In the genomic region with DNA sequence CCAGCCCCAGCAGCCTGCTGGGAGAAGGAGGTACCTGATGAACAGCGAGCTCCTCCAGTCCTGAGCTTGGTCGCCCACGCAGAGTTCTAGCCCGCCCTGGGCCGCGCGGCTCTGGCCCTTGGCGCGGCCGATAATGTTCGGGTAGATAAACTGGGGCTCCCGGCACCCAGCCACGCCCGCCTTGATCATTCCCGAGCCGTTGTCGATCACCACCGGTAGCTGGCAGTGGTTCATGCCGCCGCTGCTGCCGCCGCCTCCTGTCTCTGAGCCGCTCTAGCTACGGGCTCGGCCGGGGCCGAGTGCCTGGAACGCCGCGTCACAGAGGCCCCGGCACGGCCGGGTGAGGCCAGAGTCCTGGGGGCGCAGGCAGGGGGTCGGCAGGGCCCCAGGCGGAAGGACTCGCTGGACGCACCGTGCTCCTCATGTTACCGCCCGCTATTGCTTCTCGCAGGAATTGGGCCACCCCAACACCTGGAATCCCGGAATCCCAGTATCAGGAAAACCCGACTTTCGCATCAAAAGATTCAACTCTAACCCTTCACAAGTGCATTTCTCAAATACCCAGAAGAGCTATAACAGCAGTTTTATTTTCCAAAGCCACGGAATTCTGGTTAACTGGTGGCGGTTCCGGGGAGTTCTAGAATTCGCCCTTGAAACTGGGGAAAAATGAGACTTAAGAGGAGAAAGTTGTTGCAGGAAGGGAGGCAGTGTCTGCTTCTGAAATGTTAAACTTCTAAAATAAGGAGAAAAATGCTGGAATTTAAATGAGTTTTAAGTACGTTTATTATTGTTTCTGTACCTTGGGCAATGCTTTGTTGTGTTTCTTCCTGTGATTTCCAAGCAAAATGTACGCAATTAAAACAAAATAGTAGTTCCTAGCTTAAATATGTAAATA, we compare ENCODE assay signal across 8 cellular contexts. TPM values are rescaled to one million over a fixed set of nuclear protein-coding genes. Genes with fewer than 3 reads are reported as not detected.
DNase-seq lines count a peak whose midpoint lies in the region; ATAC-seq, FAIRE-seq and TF ChIP-seq lines count a peak whose summit lies in the region.

ACTRT3 (minus strand) TSS at position 275 of the 895 bp plus-strand sequence; CDS start at position 234, 41 bp downstream.

- POLR2A ChIA-PET in WTC11 (lab: Charles Lee), result interaction anchor here (0.7 kb wide), 1 partner anchor 43 kb away, joined by 3 read pairs; the partner anchor contains the start of genes LRRC34 and LRRIQ4

- no peak within 1 kb of the TSS for H3K27ac ChIP-seq in H9 (ENCODE audit: insufficient read length, low read depth, low read length)
- peak within 1 kb of the TSS; percentile 85 for H3K27ac ChIP-seq in caudate nucleus (ENCODE audit: low read depth, low read length)
- peak within 1 kb of the TSS; percentile 57 to 92 (median 82) for H3K27ac ChIP-seq in spleen

- TF ChIP-seq CTCF in H9 (conservative IDR thresholded peaks at IDR 0.05), result no peak
- no peak for TF ChIP-seq CTCF in WTC11 (IDR thresholded peaks at IDR 0.05)
- TF ChIP-seq CTCF in spleen (IDR thresholded peaks at IDR 0.05 in 8 of 11, conservative IDR thresholded peaks at IDR 0.05 in 3 of 11), result no peak

- no peak within 1 kb of the TSS for H2BK120ac ChIP-seq in H9 (ENCODE audit: low read depth, low read length, poor library complexity, severe bottlenecking)

- no peak within 1 kb of the TSS for H3K23ac ChIP-seq in H9 (ENCODE audit: insufficient read length, low read depth, low read length)

- no CpG with 5 or more reads among the region's 51 CpGs for whole genome bisulfite sequencing in H9 (ENCODE audit: extremely low coverage, insufficient read length, low lambda C conversion rate)
- WGBS in spleen, 5 donors, result 2 to 5% (median 5%) methylated on average over 28 to 51 of the region's 51 CpGs

- ATAC-seq in WTC11, result peak; percentile 42

- H3K27me3 Mint-ChIP-seq in H9 (ENCODE audit: low read depth), result no peaks in the 10 kb centered on the region; the same call in 1 of the 2 replicates
- H3K27me3 Mint-ChIP-seq in WTC11 (ENCODE audit: low read depth), result no peaks in the 10 kb centered on the region; the same call in 1 of the 2 replicates

- no peak within 1 kb of the TSS for H3K56ac ChIP-seq in H9 (ENCODE audit: insufficient read length, low read depth, low read length)

- no peaks in the 10 kb centered on the region for H4K20me1 ChIP-seq in H9 (ENCODE audit: control insufficient read depth, insufficient read depth, insufficient read length)

- H3K4me3 ChIP-seq in spleen, result peak within 1 kb of the TSS; percentile 36 to 77 (median 46)

- CTCF ChIA-PET in WTC11 (lab: Charles Lee), result interaction anchor here (0.6 to 1.5 kb wide), 5 partner anchors 101 to 644 kb away, joined by 3 to 6 read pairs (median 3); no protein-coding TSS in a partner anchor

- H3K4ac ChIP-seq in H9 (ENCODE audit: low read depth, low read length), result no peak within 1 kb of the TSS

- H3K18ac ChIP-seq in H9 (ENCODE audit: insufficient read length, low read depth, low read length), result peak within 1 kb of the TSS; percentile 39

- H3K4me1 ChIP-seq in H9 (ENCODE audit: insufficient read depth, low read length), result no peaks in the 10 kb centered on the region
- H3K4me1 ChIP-seq in spleen, result peaks cover 7 to 29% (median 16%) of the 10 kb centered on the region in 6 donors

- H3K79me1 ChIP-seq in H9 (ENCODE audit: insufficient read depth, low read depth, low read length, poor library complexity, severe bottlenecking), result no peaks in the 10 kb centered on the region

- H2BK20ac ChIP-seq in H9 (ENCODE audit: low read depth, low read length, poor library complexity, severe bottlenecking), result no peak within 1 kb of the TSS

- peaks cover 0 to 5% (median 1%) of the 10 kb centered on the region in 6 donors for H3K36me3 ChIP-seq in spleen

- H3K9me3 Mint-ChIP-seq in H9, result no peaks in the 10 kb centered on the region; a peak in 1 of 5 replicates
- H3K9me3 Mint-ChIP-seq in WTC11, result no peaks in the 10 kb centered on the region

- DNase-seq in ELF-1 (ENCODE audit: low read depth, low spot score), result peak; percentile 93
- DNase-seq in H9, result peak; percentile 87
- DNase-seq in NCI-H1092 treated with DMSO at 0.1 percent for 48 hours (lab: John Stamatoyannopoulos, UW), result peak; percentile 52
- DNase-seq in WTC11 (ENCODE audit: low spot score), result peak; percentile 81
- peak in 50 of 61 donors; percentile 5 to 82 (median 42) for DNase-seq in caudate nucleus (lab: John Stamatoyannopoulos, UW)
- peak; percentile 93 for DNase-seq in spleen
- no peak for DNase-seq in NCI-H345 treated with DMSO at 0.1 percent for 48 hours (lab: John Stamatoyannopoulos, UW; ENCODE audit: unreplicated experiment)

- H4K5ac ChIP-seq in H9 (ENCODE audit: insufficient read length, low read depth, low read length), result no peak within 1 kb of the TSS

- no peaks in the 10 kb centered on the region for H3K27me3 ChIP-seq in H9 (ENCODE audit: insufficient read depth, low read length)
- H3K27me3 ChIP-seq in spleen (replicated peaks in 1 of 7), result no peaks in the 10 kb centered on the region

- peaks cover 3 to 10% (median 8%) of the 10 kb centered on the region in 3 experiments; a peak in 5 of 7 replicates for H3K36me3 Mint-ChIP-seq in H9 (ENCODE audit: insufficient read depth in 1 of 3, low read depth in 3 of 3)
- peaks cover 5% of the 10 kb centered on the region; the same call in 1 of the 2 replicates for H3K36me3 Mint-ChIP-seq in WTC11

- no peak within 1 kb of the TSS for H2BK15ac ChIP-seq in H9 (ENCODE audit: low read depth, low read length)

- peaks cover 7% of the 10 kb centered on the region; the same call in 1 of the 2 replicates for H3K79me2 ChIP-seq in H9 (ENCODE audit: insufficient read depth, low read length)

- FAIRE-seq in islet of Langerhans (lab: Jason Lieb, UNC), result peak; percentile 53

- peaks cover under 1% of the 10 kb centered on the region for H3K23me2 ChIP-seq in H9 (ENCODE audit: insufficient read length, low read depth, low read length, poor library complexity, severe bottlenecking)

- H3K9ac ChIP-seq in H9 (ENCODE audit: extremely low read depth, insufficient read length, low read length), result peak within 1 kb of the TSS; percentile 34

- H3K4me3 Mint-ChIP-seq in H9 (peak within 1 kb of the TSS; percentile 83 to 88), WTC11 (peak within 1 kb of the TSS; percentile 92)

- H2AK5ac ChIP-seq in H9 (ENCODE audit: insufficient read length, low read length), result no peak within 1 kb of the TSS

- no peak for TF ChIP-seq POLR2A in spleen (IDR thresholded peaks at IDR 0.05)

- intact Hi-C loops in spleen (cut with DNase I; ENCODE audit: low total_unique reads), result loop anchor here (10.0 kb wide), 2 partner anchors 195 to 405 kb away; partner anchors contain the start of gene SEC62

- no peak within 1 kb of the TSS for H4K8ac ChIP-seq in H9 (replicated peaks; ENCODE audit: insufficient read length, low read depth, low read length)

- peak within 1 kb of the TSS; percentile 62; the same call in 1 of the 2 replicates for H3K14ac ChIP-seq in H9 (ENCODE audit: insufficient read depth, low read length)

- no peak within 1 kb of the TSS for H2BK5ac ChIP-seq in H9 (ENCODE audit: insufficient read length, low read length)

- H3K4me2 ChIP-seq in H9 (ENCODE audit: insufficient read depth, insufficient read length, low read length), result peak within 1 kb of the TSS; percentile 77

- H3T11ph ChIP-seq in H9 (ENCODE audit: low read length), result no peak within 1 kb of the TSS

- peaks cover 15 to 17% of the 10 kb centered on the region in 2 experiments for H3K4me1 Mint-ChIP-seq in H9
- peaks cover 20% of the 10 kb centered on the region for H3K4me1 Mint-ChIP-seq in WTC11

- no peaks in the 10 kb centered on the region for H3K9me3 ChIP-seq in H9 (ENCODE audit: control insufficient read depth, low read depth, low read length)
- H3K9me3 ChIP-seq in spleen, result peaks cover 0 to 13% (median 2%) of the 10 kb centered on the region in 8 donors

- peak within 1 kb of the TSS; percentile 43 for H2AFZ ChIP-seq in H9 (ENCODE audit: low read length)

- H3K27ac Mint-ChIP-seq in H9, result peak within 1 kb of the TSS; percentile 92 to 97 (median 95); a peak in 6 of 7 replicates
- H3K27ac Mint-ChIP-seq in WTC11, result peak within 1 kb of the TSS; percentile 96

- no peak within 1 kb of the TSS for H2BK12ac ChIP-seq in H9 (ENCODE audit: insufficient read length, low read depth, low read length)

- H4K91ac ChIP-seq in H9 (ENCODE audit: insufficient read length, low read depth, low read length), result no peak within 1 kb of the TSS

TF ChIP-seq in WTC11, 78 proteins besides CTCF, POLR2A, EP300 and RAD21 (continues in another document):
- TF ChIP-seq, protein P1, sequence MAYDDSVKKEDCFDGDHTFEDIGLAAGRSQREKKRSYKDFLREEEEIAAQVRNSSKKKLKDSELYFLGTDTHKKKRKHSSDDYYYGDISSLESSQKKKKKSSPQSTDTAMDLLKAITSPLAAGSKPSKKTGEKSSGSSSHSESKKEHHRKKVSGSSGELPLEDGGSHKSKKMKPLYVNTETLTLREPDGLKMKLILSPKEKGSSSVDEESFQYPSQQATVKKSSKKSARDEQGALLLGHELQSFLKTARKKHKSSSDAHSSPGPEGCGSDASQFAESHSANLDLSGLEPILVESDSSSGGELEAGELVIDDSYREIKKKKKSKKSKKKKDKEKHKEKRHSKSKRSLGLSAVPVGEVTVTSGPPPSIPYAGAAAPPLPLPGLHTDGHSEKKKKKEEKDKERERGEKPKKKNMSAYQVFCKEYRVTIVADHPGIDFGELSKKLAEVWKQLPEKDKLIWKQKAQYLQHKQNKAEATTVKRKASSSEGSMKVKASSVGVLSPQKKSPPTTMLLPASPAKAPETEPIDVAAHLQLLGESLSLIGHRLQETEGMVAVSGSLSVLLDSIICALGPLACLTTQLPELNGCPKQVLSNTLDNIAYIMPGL (CRISPR knock-in tag; IDR thresholded peaks at IDR 0.05), result peak; percentile 94
- TF ChIP-seq FOXK1 (CRISPR knock-in tag; IDR thresholded peaks at IDR 0.05) (0 out of 2 replicates have a peak, but pooled peaks have one; percentile 34), SP1 (CRISPR knock-in tag; conservative IDR thresholded peaks at IDR 0.05) (0 out of 2 replicates have a peak, but pooled peaks have one; percentile 15), HMGA2 (CRISPR knock-in tag; IDR thresholded peaks at IDR 0.05) (peak; percentile 63; the same call in 1 of the 2 replicates), ZSCAN18 (CRISPR knock-in tag; IDR thresholded peaks at IDR 0.05) (no peak), SMAD3 (CRISPR knock-in tag; IDR thresholded peaks at IDR 0.05; ENCODE audit: borderline replicate concordance) (0 out of 2 replicates have a peak, but pooled peaks have one; percentile 62)

RNA-seq across cellular contexts. Expression of gene ACTRT3, which starts in this region (rescaled TPM):
- total RNA-seq in H9 (2021), result 5.9 and 6.1 TPM in 2 replicates
- total RNA-seq in WTC11 (2021), result 2.3 to 2.7 TPM (median 2.4 TPM) in 3 replicates
- total RNA-seq in spleen, result 1 to 10 TPM in 1 of 7 donors, under 1 TPM in 6; 0.29 to 1.5 (median 0.70) TPM
- under 1 TPM; 0.30 to 0.58 (median 0.32) TPM for polyA plus RNA-seq in spleen
